ENCODE assay signal across 9 cellular contexts in the genomic region with DNA sequence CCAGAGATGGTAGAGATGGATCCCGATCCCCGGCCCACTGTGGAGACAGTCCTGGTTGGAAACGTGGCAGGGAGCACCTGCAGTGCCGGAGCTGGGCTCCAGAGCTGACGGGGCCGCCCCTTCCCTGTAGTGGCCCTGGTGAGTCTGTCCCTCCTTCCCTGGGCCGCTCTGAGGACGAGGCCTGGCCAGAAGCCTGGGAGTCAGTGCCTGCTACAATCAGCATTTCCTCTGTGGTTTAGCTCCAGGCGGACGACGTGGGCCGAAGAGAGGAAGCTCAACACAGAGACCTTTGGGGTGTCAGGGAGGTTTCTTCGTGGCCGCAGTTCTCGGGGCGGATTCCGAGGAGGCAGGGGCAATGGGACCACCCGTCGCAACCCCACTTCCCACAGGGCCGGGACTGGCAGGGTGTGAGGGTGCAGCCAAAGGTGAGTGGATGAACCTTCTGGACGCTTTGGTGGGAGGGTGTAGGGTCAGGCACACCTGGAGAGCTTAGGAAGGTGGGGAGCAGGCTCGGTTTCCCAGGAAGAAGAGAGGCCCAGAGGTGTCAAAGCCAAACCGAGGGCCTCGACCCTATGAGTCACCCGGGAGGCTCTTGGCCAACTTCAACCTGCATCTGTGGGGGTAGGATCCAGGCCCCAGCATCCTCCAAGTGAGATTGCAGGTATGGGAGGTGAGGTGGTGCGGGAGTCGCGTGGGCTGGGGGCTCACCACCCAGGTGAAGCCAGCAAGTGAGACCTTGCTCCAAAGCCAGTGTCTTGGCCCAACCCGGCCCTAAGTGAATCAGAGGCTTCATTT. TPM values are rescaled to one million over a fixed set of nuclear protein-coding genes. Genes with fewer than 3 reads are reported as not detected.
DNase-seq lines count a peak whose midpoint lies in the region; ATAC-seq and TF ChIP-seq lines count a peak whose summit lies in the region.
"Had no signal": no experiment of that assay in that cellular context is flagged by ENCODE, and none has a peak within 500 bp of the region (broad histone marks: within the 10 kb centered on the region; RNA-seq: fewer than 3 reads in every experiment).

No MANE protein-coding gene starts in this region.

- H3K36me3 ChIP-seq in breast epithelium (peaks cover 18% of the 10 kb centered on the region), mammary epithelial cell (ENCODE audit: insufficient read depth, low read length) (peaks cover 41% of the 10 kb centered on the region), upper lobe of right lung (peaks cover 100% of the 10 kb centered on the region), HAP-1 (replicated peaks) (peaks cover 96% of the 10 kb centered on the region)

- no peak for DNase-seq in breast epithelium (ENCODE audit: low spot score in 2 of 2)
- no peak for DNase-seq in mammary epithelial cell
- no peak for DNase-seq in nephron progenitor cell
- peak; percentile 79 for DNase-seq in upper lobe of right lung
- no peak for DNase-seq in HAP-1 (ENCODE audit: low spot score in 2 of 2)
- DNase-seq: NCI-H226 had no signal

- peak overlapping the region in 1 of 3 donors; percentile 8 for H3K4me3 ChIP-seq in breast epithelium
- H3K4me3 ChIP-seq in mammary epithelial cell (replicated peaks in 1 of 3; ENCODE audit: insufficient read depth in 1 of 3, low read depth in 2 of 3, low read length in 3 of 3) = no peak overlapping the region
- H3K4me3 ChIP-seq in upper lobe of right lung = peak overlapping the region; percentile 8
- H3K4me3 ChIP-seq in HAP-1 = no peak overlapping the region

- no peaks in the 10 kb centered on the region for H3K4me1 ChIP-seq in breast epithelium
- no peaks in the 10 kb centered on the region for H3K4me1 ChIP-seq in mammary epithelial cell (ENCODE audit: insufficient read depth, low read length)
- peaks cover 21% of the 10 kb centered on the region for H3K4me1 ChIP-seq in upper lobe of right lung
- no peaks in the 10 kb centered on the region for H3K4me1 ChIP-seq in HAP-1

- BruUV-seq in mammary epithelial cell (replicated peaks; lab: Mats Ljungman, UMichigan) = no TSS peak

- peak overlapping the region; percentile 82 for H3K4me3 Mint-ChIP-seq in dendritic cell treated with granulocyte-macrophage colony-stimulating factor and Interleukin-4, amounts not matched to agents 40 ng/mL and 50 ng/mL, for 4 days
- H3K4me3 Mint-ChIP-seq in nephron progenitor cell = no peak overlapping the region

- TF ChIP-seq CTCF in breast epithelium (IDR thresholded peaks at IDR 0.05) (no peak), mammary epithelial cell (conservative IDR thresholded peaks at IDR 0.05 in 1 of 2, IDR thresholded peaks at IDR 0.05 in 1 of 2; ENCODE audit: extremely low read depth in 1 of 2, insufficient read depth in 1 of 2, low read depth in 1 of 2, low read length in 2 of 2) (no peak), nephron progenitor cell (IDR thresholded peaks at IDR 0.05) (no peak), upper lobe of right lung (IDR thresholded peaks at IDR 0.05) (no peak)

- H3K27ac Mint-ChIP-seq in dendritic cell treated with granulocyte-macrophage colony-stimulating factor and Interleukin-4, amounts not matched to agents 40 ng/mL and 50 ng/mL, for 4 days = peak overlapping the region; percentile 90
- peak overlapping the region; percentile 29 for H3K27ac Mint-ChIP-seq in nephron progenitor cell

- H3K79me2 ChIP-seq in mammary epithelial cell (ENCODE audit: insufficient read depth, low read length) = peaks cover 20% of the 10 kb centered on the region

- no peaks in the 10 kb centered on the region for H3K27me3 Mint-ChIP-seq in dendritic cell treated with granulocyte-macrophage colony-stimulating factor and Interleukin-4, amounts not matched to agents 40 ng/mL and 50 ng/mL, for 4 days
- H3K27me3 Mint-ChIP-seq in nephron progenitor cell (ENCODE audit: low read depth, poor library complexity) = peaks cover under 1% of the 10 kb centered on the region

- H3K9me3 ChIP-seq in breast epithelium = no peaks in the 10 kb centered on the region
- no peaks in the 10 kb centered on the region for H3K9me3 ChIP-seq in mammary epithelial cell (replicated peaks; ENCODE audit: insufficient read depth, low read length)
- H3K9me3 ChIP-seq in upper lobe of right lung = no peaks in the 10 kb centered on the region
- H3K9me3 ChIP-seq in HAP-1 = no peaks in the 10 kb centered on the region

- CTCF ChIA-PET in mammary epithelial cell (lab: Charles Lee; ENCODE audit: low non-redundant PET) = no interaction called here

- no peak overlapping the region for H3K9ac ChIP-seq in mammary epithelial cell (ENCODE audit: insufficient read depth, low read length)

- peak; percentile 77 for ATAC-seq in upper lobe of right lung
- no peak for ATAC-seq in HG03175 (IDR thresholded peaks at IDR 0.05; ENCODE audit: unreplicated experiment)
- ATAC-seq in GM21447 (IDR thresholded peaks at IDR 0.05; ENCODE audit: unreplicated experiment) = no peak

- intact Hi-C loops in breast epithelium (cut with DNase I; ENCODE audit: low total_unique reads) (no loop called here), mammary epithelial cell (cut with micrococcal nuclease) (no loop called here), upper lobe of right lung (cut with DNase I) (loop anchor here (10.0 kb wide), 1 partner anchor 108 kb away; no protein-coding TSS in a partner anchor)
- intact Hi-C loops in dendritic cell treated with granulocyte-macrophage colony-stimulating factor and Interleukin-4, amounts not matched to agents 40 ng/mL and 50 ng/mL, for 4 days (cut with micrococcal nuclease) = no loop called here

- H3K9me3 Mint-ChIP-seq in dendritic cell treated with granulocyte-macrophage colony-stimulating factor and Interleukin-4, amounts not matched to agents 40 ng/mL and 50 ng/mL, for 4 days = no peaks in the 10 kb centered on the region
- no peaks in the 10 kb centered on the region for H3K9me3 Mint-ChIP-seq in nephron progenitor cell

- H3K4me1 Mint-ChIP-seq in dendritic cell treated with granulocyte-macrophage colony-stimulating factor and Interleukin-4, amounts not matched to agents 40 ng/mL and 50 ng/mL, for 4 days (ENCODE audit: low read depth) = peaks cover 84% of the 10 kb centered on the region
- H3K4me1 Mint-ChIP-seq in nephron progenitor cell = no peaks in the 10 kb centered on the region

- H3K36me3 Mint-ChIP-seq in dendritic cell treated with granulocyte-macrophage colony-stimulating factor and Interleukin-4, amounts not matched to agents 40 ng/mL and 50 ng/mL, for 4 days (ENCODE audit: low read depth) = peaks cover 100% of the 10 kb centered on the region
- H3K36me3 Mint-ChIP-seq in nephron progenitor cell (ENCODE audit: low read depth) = peaks cover 59% of the 10 kb centered on the region

- H3K4me2 ChIP-seq in mammary epithelial cell (ENCODE audit: insufficient read depth, low read depth, low read length) = no peak overlapping the region

- H2AFZ ChIP-seq in mammary epithelial cell (ENCODE audit: low read depth, low read length) = no peak overlapping the region

- TF ChIP-seq POLR2A in breast epithelium (IDR thresholded peaks at IDR 0.05) = no peak

- no peaks in the 10 kb centered on the region for H3K27me3 ChIP-seq in breast epithelium
- no peaks in the 10 kb centered on the region for H3K27me3 ChIP-seq in mammary epithelial cell (ENCODE audit: insufficient read depth, low read length)
- H3K27me3 ChIP-seq in upper lobe of right lung = no peaks in the 10 kb centered on the region
- no peaks in the 10 kb centered on the region for H3K27me3 ChIP-seq in HAP-1 (ENCODE audit: low read depth)

- dilution Hi-C loops in mammary epithelial cell (cut with HindIII; ENCODE audit: low sequenced_read_pairs) = no loop called here

- no peaks in the 10 kb centered on the region for H4K20me1 ChIP-seq in mammary epithelial cell (ENCODE audit: insufficient read depth, low read length)

- WGBS in mammary epithelial cell (ENCODE audit: low coverage, missing lambda C conversion rate) = 68% methylated on average over 14 of the region's 29 CpGs

- in situ Hi-C loops in mammary epithelial cell (cut with MboI; ENCODE audit: low sequenced_read_pairs in 2 of 2) (loop anchor here in 1 of 2 donors (10.0 kb wide), 1 partner anchor 118 kb away; no protein-coding TSS in a partner anchor), HAP-1 (cut with MboI; ENCODE audit: low sequenced_read_pairs) (no loop called here)

- H3K27ac ChIP-seq in breast epithelium = peak overlapping the region; percentile 42 to 74
- H3K27ac ChIP-seq in mammary epithelial cell (ENCODE audit: insufficient read depth, low read depth, low read length) = no peak overlapping the region
- peak overlapping the region; percentile 80 for H3K27ac ChIP-seq in upper lobe of right lung

RNA-seq across cellular contexts. Expression of a gene that starts 9.9 kb away (rescaled TPM):
- total RNA-seq in breast epithelium (100 to 1,000 TPM; 200 to 579 (median 380) TPM), mammary epithelial cell (100 to 1,000 TPM; 173 to 303 TPM), upper lobe of right lung (209 TPM)
- 575 TPM for polyA plus RNA-seq in mammary epithelial cell
- 118 TPM for polyA minus RNA-seq in mammary epithelial cell

RNA-seq across cellular contexts. Expression of a gene that starts 10.3 kb away (rescaled TPM):
- 10 to 100 TPM; 12.5 to 18.4 (median 14.4) TPM for total RNA-seq in breast epithelium
- total RNA-seq in mammary epithelial cell = 10 to 100 TPM; 16.3 to 20.6 TPM
- 10.4 TPM for polyA plus RNA-seq in mammary epithelial cell
- 17.7 TPM for polyA minus RNA-seq in mammary epithelial cell
- 12.6 TPM for total RNA-seq in upper lobe of right lung

RNA-seq across cellular contexts. Expression of a gene that starts 11.0 kb away (rescaled TPM):
- total RNA-seq in breast epithelium (10 to 100 TPM; 20.6 to 26.5 (median 25.6) TPM), mammary epithelial cell (10 to 100 TPM; 31.5 to 36.3 TPM), upper lobe of right lung (35.1 TPM)
- 20.3 TPM for polyA plus RNA-seq in mammary epithelial cell
- 20.6 TPM for polyA minus RNA-seq in mammary epithelial cell

RNA-seq across cellular contexts. Expression of a gene that starts 49.6 kb away (rescaled TPM):
- total RNA-seq in breast epithelium (10 to 100 TPM; 16.3 to 32.1 (median 25.6) TPM), mammary epithelial cell (10 to 100 TPM; 20.7 to 38.6 TPM), upper lobe of right lung (26.5 TPM)
- 28.2 TPM for polyA plus RNA-seq in mammary epithelial cell
- polyA minus RNA-seq in mammary epithelial cell = 8.8 TPM
